7 cellular contexts compared by ENCODE assay signal in genomic region chr1:1665815-1666251, GRCh38. TPM values are rescaled to one million over a fixed set of nuclear protein-coding genes. Genes with fewer than 3 reads are reported as not detected.
DNase-seq lines count a peak whose midpoint lies in the region; FAIRE-seq and TF ChIP-seq lines count a peak whose summit lies in the region.

No MANE protein-coding gene starts in this region.

- H3K27ac ChIP-seq in SU-DHL-6 (ENCODE audit: low read depth, low read length) = no peak overlapping the region
- no peak overlapping the region for H3K27ac ChIP-seq in esophagus squamous epithelium
- no peak overlapping the region for H3K27ac ChIP-seq in vagina

- FAIRE-seq in frontal cortex (lab: Jason Lieb, UNC) = no peak

- H2AFZ ChIP-seq in SU-DHL-6 (ENCODE audit: low read depth, low read length, severe bottlenecking) = no peak overlapping the region

- H3K4me2 ChIP-seq in SU-DHL-6 (ENCODE audit: low read depth, low read length, poor library complexity, severe bottlenecking) = no peak overlapping the region

- 98% methylated on average over 7 of the region's 25 CpGs; no CpG with 5 or more reads in 1 of the 2 donors for WGBS in esophagus squamous epithelium, 2 donors

- no peak for TF ChIP-seq POLR2A in esophagus squamous epithelium (IDR thresholded peaks at IDR 0.05)
- TF ChIP-seq POLR2A in vagina (IDR thresholded peaks at IDR 0.05) = no peak

- H3K4me1 ChIP-seq in esophagus squamous epithelium (peaks cover 0 to 12% (median 0%) of the 10 kb centered on the region in 3 donors), vagina (peaks cover 9% of the 10 kb centered on the region)

- intact Hi-C loops in esophagus squamous epithelium (cut with DNase I) (no loop called here), vagina (cut with DNase I) (no loop called here)

- TF ChIP-seq CTCF in GM13976 (IDR thresholded peaks at IDR 0.05; ENCODE audit: borderline replicate concordance, control extremely low read depth, extremely low read depth, insufficient read depth, missing control alignments) (peak; percentile 28), SU-DHL-6 (IDR thresholded peaks at IDR 0.05; ENCODE audit: insufficient read depth, low read length, poor library complexity, severe bottlenecking) (peak; percentile 26), esophagus squamous epithelium (IDR thresholded peaks at IDR 0.05) (peak in 4 of 6 experiments; percentile 16 to 44 (median 24)), vagina (IDR thresholded peaks at IDR 0.05) (no peak)

- H3F3A ChIP-seq in SU-DHL-6 (ENCODE audit: insufficient read depth) = no peaks in the 10 kb centered on the region

- H3K27me3 ChIP-seq in SU-DHL-6 (ENCODE audit: low read length) (no peaks in the 10 kb centered on the region), esophagus squamous epithelium (no peaks in the 10 kb centered on the region), vagina (no peaks in the 10 kb centered on the region)

- no peaks in the 10 kb centered on the region for H3K79me2 ChIP-seq in SU-DHL-6 (ENCODE audit: insufficient read depth, low read length)

- H3K4me3 ChIP-seq in SU-DHL-6 (ENCODE audit: insufficient read depth, low read length, poor library complexity, severe bottlenecking) (no peak overlapping the region), esophagus squamous epithelium (no peak overlapping the region), vagina (no peak overlapping the region)

- H3K36me3 ChIP-seq in SU-DHL-6 (ENCODE audit: low read length) = no peaks in the 10 kb centered on the region
- H3K36me3 ChIP-seq in esophagus squamous epithelium = peaks cover 19 to 62% (median 27%) of the 10 kb centered on the region in 3 donors
- peaks cover 0 to 56% of the 10 kb centered on the region in 2 donors for H3K36me3 ChIP-seq in vagina

- H4K20me1 ChIP-seq in SU-DHL-6 (ENCODE audit: low read depth, low read length) = no peaks in the 10 kb centered on the region

- H3K9me3 ChIP-seq in SU-DHL-6 (ENCODE audit: insufficient read depth, low read length) (no peaks in the 10 kb centered on the region), esophagus squamous epithelium (no peaks in the 10 kb centered on the region), vagina (no peaks in the 10 kb centered on the region)

- DNase-seq in GM13976 (ENCODE audit: low spot score) = peak; percentile 41
- DNase-seq in esophagus squamous epithelium (lab: John Stamatoyannopoulos, UW) = no peak
- DNase-seq in stimulated activated CD4-positive, alpha-beta T cell treated with anti-CD3 and anti-CD28 coated beads, Interleukin-1b, Interleukin-23, amount 100 ng/mL, for 4 hours (ENCODE audit: low read depth in 2 of 2) = peak; percentile 19 to 29
- DNase-seq in vagina (ENCODE audit: extremely low spot score in 2 of 2) = no peak
- DNase-seq in SW 1271 (lab: John Stamatoyannopoulos, UW) = no peak
- DNase-seq in frontal cortex (ENCODE audit: low spot score in 2 of 2) = no peak

- no peaks in the 10 kb centered on the region for H3K9me2 ChIP-seq in SU-DHL-6 (replicated peaks; ENCODE audit: insufficient read depth, low read length)

- in situ Hi-C loops in GM13976 (cut with MboI; ENCODE audit: low sequenced_read_pairs, unreplicated experiment) = no loop called here

- no peak overlapping the region for H3K9ac ChIP-seq in SU-DHL-6 (ENCODE audit: low read length)

RNA-seq across cellular contexts. Expression of gene CDK11B, which starts 7.0 kb away (rescaled TPM):
- total RNA-seq in esophagus squamous epithelium = 10 to 100 TPM; 10.1 to 17.2 (median 13.7) TPM
- 16.5 TPM for total RNA-seq in vagina
- 9.0 TPM for total RNA-seq in frontal cortex

RNA-seq across cellular contexts. Expression of gene SLC35E2B, which starts 26.8 kb away (rescaled TPM):
- 10 to 100 TPM; 13.2 to 34.3 (median 25.7) TPM for total RNA-seq in esophagus squamous epithelium
- 38.3 TPM for total RNA-seq in vagina
- 54.6 TPM for total RNA-seq in frontal cortex

RNA-seq across cellular contexts. Expression of gene MMP23B, which starts 33.9 kb away (rescaled TPM):
- total RNA-seq in esophagus squamous epithelium (1 to 10 TPM in 3 of 4 donors, under 1 TPM in 1; 0.49 to 7.6 (median 2.7) TPM), vagina (42.7 TPM), frontal cortex (0.82 TPM)

RNA-seq across cellular contexts. Expression of gene MIB2, which starts 50.5 kb away (rescaled TPM):
- 10 to 100 TPM; 80.0 to 99.8 (median 96.6) TPM for total RNA-seq in esophagus squamous epithelium
- 66.8 TPM for total RNA-seq in vagina
- 45.7 TPM for total RNA-seq in frontal cortex

RNA-seq across cellular contexts. Expression of gene CDK11A, which starts 58.3 kb away (rescaled TPM):
- 10 to 100 TPM; 12.7 to 32.2 (median 22.4) TPM for total RNA-seq in esophagus squamous epithelium
- 35.6 TPM for total RNA-seq in vagina
- 18.3 TPM for total RNA-seq in frontal cortex

Comparison
In these comparisons a context has a peak if more than half of its experiments do, and no peak if none do; other contexts are left out.
1. DNase-seq: peak in GM13976 (single experiment) and stimulated activated CD4-positive, alpha-beta T cell treated with anti-CD3 and anti-CD28 coated beads, Interleukin-1b, Interleukin-23, amount 100 ng/mL, for 4 hours (2 of 2); none in esophagus squamous epithelium (single experiment), vagina (0 of 2), SW 1271 (0 of 2) and frontal cortex (0 of 2).
2. CTCF ChIP-seq: peak in GM13976 (single experiment), SU-DHL-6 (single experiment) and esophagus squamous epithelium (4 of 6); none in vagina (0 of 3).